5 cellular contexts compared by ENCODE assay signal in genomic region chrX:36987212-36987611, GRCh38. TPM values are rescaled to one million over a fixed set of nuclear protein-coding genes. Genes with fewer than 3 reads are reported as not detected.
"Had no signal": no experiment of that assay in that cellular context is flagged by ENCODE, and none has a peak within 500 bp of the region (broad histone marks: within the 10 kb centered on the region; RNA-seq: fewer than 3 reads in every experiment).

No MANE protein-coding gene starts in this region.

RNA-seq across cellular contexts. Expression of gene FAM47C, which starts 21.0 kb away (rescaled TPM):
- total RNA-seq: GM23338, H1, HepG2, HT-29 had no signal
- polyA plus RNA-seq: GM23338, H1, HepG2, IgD-negative memory B cell had no signal
